Comparison of ENCODE assay signal across 8 cellular contexts in the genomic region with DNA sequence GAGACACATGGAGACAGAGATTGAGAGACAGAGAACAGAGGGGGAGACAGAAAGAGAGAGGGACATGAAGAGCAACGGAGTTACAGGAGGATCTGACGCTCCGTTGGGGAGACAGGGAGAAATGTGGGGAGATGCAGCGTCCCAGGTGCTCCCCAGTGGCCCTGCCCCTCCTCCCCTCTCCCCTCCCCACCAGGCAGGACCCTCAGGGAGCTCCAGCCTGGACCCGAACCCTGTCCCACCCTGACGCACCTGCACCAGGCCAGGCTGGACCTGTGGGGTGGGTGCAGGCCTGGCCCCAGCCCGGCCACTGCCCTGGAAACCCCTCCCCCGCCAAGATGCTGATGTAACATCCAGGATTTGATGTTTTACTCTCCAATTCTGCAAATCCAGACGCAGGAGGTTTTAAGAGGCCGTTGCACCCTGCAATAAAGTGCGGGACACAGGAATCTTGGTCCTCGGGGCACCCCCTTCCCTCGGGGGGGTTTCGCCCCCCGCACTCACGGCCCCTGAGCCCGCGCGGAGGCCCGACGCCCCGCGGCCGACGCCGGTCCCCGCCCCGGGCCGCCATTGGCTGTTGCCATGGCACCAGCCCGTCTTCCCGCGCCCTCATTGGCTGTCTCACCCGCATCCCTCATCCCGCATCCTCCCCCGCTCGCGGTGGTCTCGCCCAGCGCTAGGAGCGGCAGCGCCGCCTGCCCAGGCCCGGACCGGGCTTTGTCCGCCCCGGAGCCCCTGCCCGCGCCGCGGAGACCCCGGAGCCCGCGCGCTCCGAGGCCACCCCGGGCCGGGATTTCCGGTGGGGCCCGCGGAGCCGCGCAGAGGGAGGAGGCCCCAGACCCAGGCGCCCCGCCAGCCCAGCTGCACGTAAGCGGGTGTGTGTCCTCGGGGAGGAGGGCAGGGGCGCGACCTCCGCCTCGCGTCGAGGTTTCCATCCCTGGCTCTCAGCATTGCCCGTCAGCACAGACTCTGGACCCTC. TPM values are rescaled to one million over a fixed set of nuclear protein-coding genes. Genes with fewer than 3 reads are reported as not detected.
DNase-seq lines count a peak whose midpoint lies in the region; ATAC-seq lines count a peak whose summit lies in the region.

A gene with protein sequence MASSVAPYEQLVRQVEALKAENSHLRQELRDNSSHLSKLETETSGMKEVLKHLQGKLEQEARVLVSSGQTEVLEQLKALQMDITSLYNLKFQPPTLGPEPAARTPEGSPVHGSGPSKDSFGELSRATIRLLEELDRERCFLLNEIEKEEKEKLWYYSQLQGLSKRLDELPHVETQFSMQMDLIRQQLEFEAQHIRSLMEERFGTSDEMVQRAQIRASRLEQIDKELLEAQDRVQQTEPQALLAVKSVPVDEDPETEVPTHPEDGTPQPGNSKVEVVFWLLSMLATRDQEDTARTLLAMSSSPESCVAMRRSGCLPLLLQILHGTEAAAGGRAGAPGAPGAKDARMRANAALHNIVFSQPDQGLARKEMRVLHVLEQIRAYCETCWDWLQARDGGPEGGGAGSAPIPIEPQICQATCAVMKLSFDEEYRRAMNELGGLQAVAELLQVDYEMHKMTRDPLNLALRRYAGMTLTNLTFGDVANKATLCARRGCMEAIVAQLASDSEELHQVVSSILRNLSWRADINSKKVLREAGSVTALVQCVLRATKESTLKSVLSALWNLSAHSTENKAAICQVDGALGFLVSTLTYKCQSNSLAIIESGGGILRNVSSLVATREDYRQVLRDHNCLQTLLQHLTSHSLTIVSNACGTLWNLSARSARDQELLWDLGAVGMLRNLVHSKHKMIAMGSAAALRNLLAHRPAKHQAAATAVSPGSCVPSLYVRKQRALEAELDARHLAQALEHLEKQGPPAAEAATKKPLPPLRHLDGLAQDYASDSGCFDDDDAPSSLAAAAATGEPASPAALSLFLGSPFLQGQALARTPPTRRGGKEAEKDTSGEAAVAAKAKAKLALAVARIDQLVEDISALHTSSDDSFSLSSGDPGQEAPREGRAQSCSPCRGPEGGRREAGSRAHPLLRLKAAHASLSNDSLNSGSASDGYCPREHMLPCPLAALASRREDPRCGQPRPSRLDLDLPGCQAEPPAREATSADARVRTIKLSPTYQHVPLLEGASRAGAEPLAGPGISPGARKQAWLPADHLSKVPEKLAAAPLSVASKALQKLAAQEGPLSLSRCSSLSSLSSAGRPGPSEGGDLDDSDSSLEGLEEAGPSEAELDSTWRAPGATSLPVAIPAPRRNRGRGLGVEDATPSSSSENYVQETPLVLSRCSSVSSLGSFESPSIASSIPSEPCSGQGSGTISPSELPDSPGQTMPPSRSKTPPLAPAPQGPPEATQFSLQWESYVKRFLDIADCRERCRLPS (N-terminal part only) (plus strand): TSS at position 655 of the 976 bp plus-strand sequence. CDS start 2,881 bp downstream, outside the sequence.

- H3K36me3 Mint-ChIP-seq in activated naive CD8-positive, alpha-beta T cell treated with anti-CD3 and anti-CD28 coated beads, Interleukin-2, amount 50 U/mL, for 24 hours (ENCODE audit: low read depth): no peaks in the 10 kb centered on the region
- H3K36me3 Mint-ChIP-seq in naive thymus-derived CD8-positive, alpha-beta T cell: peaks cover 0 to 9% (median 0%) of the 10 kb centered on the region in 3 donors

- peak; percentile 27 for DNase-seq in COLO668 (lab: John Stamatoyannopoulos, UW; ENCODE audit: unreplicated experiment)
- DNase-seq in NAMALWA (ENCODE audit: low spot score): peak; percentile 66
- peak; percentile 38 for DNase-seq in activated naive CD8-positive, alpha-beta T cell treated with anti-CD3 and anti-CD28 coated beads, Interleukin-2, amount 50 U/mL, for 24 hours
- peak in 4 of 10 donors; percentile 19 to 42 (median 36) for DNase-seq in naive thymus-derived CD8-positive, alpha-beta T cell
- no peak for DNase-seq in DMS153 (lab: John Stamatoyannopoulos, UW)
- no peak for DNase-seq in activated CD4-positive, alpha-beta T cell treated with anti-CD3 and anti-CD28 coated beads for 1 hour

- H3K27ac Mint-ChIP-seq in activated naive CD8-positive, alpha-beta T cell treated with anti-CD3 and anti-CD28 coated beads, Interleukin-2, amount 50 U/mL, for 24 hours: no peak within 1 kb of the TSS
- peak within 1 kb of the TSS in 2 of 10 donors; percentile 3 to 55 for H3K27ac Mint-ChIP-seq in naive thymus-derived CD8-positive, alpha-beta T cell

- peak within 1 kb of the TSS; percentile 22 for H3K4me3 Mint-ChIP-seq in activated naive CD8-positive, alpha-beta T cell treated with anti-CD3 and anti-CD28 coated beads, Interleukin-2, amount 50 U/mL, for 24 hours
- H3K4me3 Mint-ChIP-seq in naive thymus-derived CD8-positive, alpha-beta T cell: peak within 1 kb of the TSS in 8 of 10 donors; percentile 14 to 69 (median 40)

- H3K9me3 Mint-ChIP-seq in activated naive CD8-positive, alpha-beta T cell treated with anti-CD3 and anti-CD28 coated beads, Interleukin-2, amount 50 U/mL, for 24 hours: no peaks in the 10 kb centered on the region
- no peaks in the 10 kb centered on the region for H3K9me3 Mint-ChIP-seq in naive thymus-derived CD8-positive, alpha-beta T cell

- peaks cover 12% of the 10 kb centered on the region for H3K4me1 Mint-ChIP-seq in activated naive CD8-positive, alpha-beta T cell treated with anti-CD3 and anti-CD28 coated beads, Interleukin-2, amount 50 U/mL, for 24 hours
- H3K4me1 Mint-ChIP-seq in naive thymus-derived CD8-positive, alpha-beta T cell: peaks cover 9 to 28% (median 24%) of the 10 kb centered on the region in 4 donors

- no peak for ATAC-seq in activated naive CD8-positive, alpha-beta T cell treated with anti-CD3 and anti-CD28 coated beads, Interleukin-2, amount 50 U/mL, for 24 hours
- peak; percentile 28 to 45 for ATAC-seq in naive thymus-derived CD8-positive, alpha-beta T cell
- ATAC-seq in GM21367 (IDR thresholded peaks at IDR 0.05; ENCODE audit: unreplicated experiment) (no peak), GM21390 (IDR thresholded peaks at IDR 0.05; ENCODE audit: unreplicated experiment) (no peak)

- POLR2A ChIA-PET in naive thymus-derived CD8-positive, alpha-beta T cell (lab: Charles Lee): interaction anchor here (1.2 kb wide), 2 partner anchors 9 to 23 kb away, joined by 4 to 7 read pairs; no protein-coding TSS in a partner anchor

- H3K27me3 Mint-ChIP-seq in activated naive CD8-positive, alpha-beta T cell treated with anti-CD3 and anti-CD28 coated beads, Interleukin-2, amount 50 U/mL, for 24 hours: peaks cover 56% of the 10 kb centered on the region
- H3K27me3 Mint-ChIP-seq in naive thymus-derived CD8-positive, alpha-beta T cell: peaks cover 23 to 66% (median 43%) of the 10 kb centered on the region in 5 donors

RNA-seq across cellular contexts. Expression of the gene that starts here (rescaled TPM):
- under 1 TPM; 0.08 to 0.29 TPM for total RNA-seq in naive thymus-derived CD8-positive, alpha-beta T cell
- not detected for polyA plus RNA-seq in naive thymus-derived CD8-positive, alpha-beta T cell

Comparison
In these comparisons a context has a peak if more than half of its experiments do, and no peak if none do; other contexts are left out.
1. Peak in ATAC-seq in naive thymus-derived CD8-positive, alpha-beta T cell; RNA of the gene not detected or under 1 TPM.
2. DNase-seq: peak in COLO668 (single experiment), NAMALWA (single experiment) and activated naive CD8-positive, alpha-beta T cell treated with anti-CD3 and anti-CD28 coated beads, Interleukin-2, amount 50 U/mL, for 24 hours (single experiment); none in DMS153 (single experiment) and activated CD4-positive, alpha-beta T cell treated with anti-CD3 and anti-CD28 coated beads for 1 hour (single experiment).